In genomic region chr22:21889251-21889990, GRCh38 we compare ENCODE assay signal across 8 cellular contexts.
"Had no signal": no experiment of that assay in that cellular context is flagged by ENCODE, and none has a peak within 500 bp of the region (broad histone marks: within the 10 kb centered on the region; RNA-seq: fewer than 3 reads in every experiment).

No MANE protein-coding gene starts in this region.

- H3K4me3 ChIP-seq: GM23248 had no signal

- H3K9ac ChIP-seq: GM23248 had no signal

- FAIRE-seq: H1, H54, HTR-8/SVneo had no signal

- H3K27ac ChIP-seq: GM23248 had no signal

- H3K4me1 Mint-ChIP-seq: H9 had no signal

- DNase-seq: GM23248, H9, HCEC 1CT, IMR-90, KBM-7 had no signal

- H2AFZ ChIP-seq: GM23248 had no signal

- H3K4me3 Mint-ChIP-seq: H9 had no signal
